10 cellular contexts compared by ENCODE assay signal in the genomic region with DNA sequence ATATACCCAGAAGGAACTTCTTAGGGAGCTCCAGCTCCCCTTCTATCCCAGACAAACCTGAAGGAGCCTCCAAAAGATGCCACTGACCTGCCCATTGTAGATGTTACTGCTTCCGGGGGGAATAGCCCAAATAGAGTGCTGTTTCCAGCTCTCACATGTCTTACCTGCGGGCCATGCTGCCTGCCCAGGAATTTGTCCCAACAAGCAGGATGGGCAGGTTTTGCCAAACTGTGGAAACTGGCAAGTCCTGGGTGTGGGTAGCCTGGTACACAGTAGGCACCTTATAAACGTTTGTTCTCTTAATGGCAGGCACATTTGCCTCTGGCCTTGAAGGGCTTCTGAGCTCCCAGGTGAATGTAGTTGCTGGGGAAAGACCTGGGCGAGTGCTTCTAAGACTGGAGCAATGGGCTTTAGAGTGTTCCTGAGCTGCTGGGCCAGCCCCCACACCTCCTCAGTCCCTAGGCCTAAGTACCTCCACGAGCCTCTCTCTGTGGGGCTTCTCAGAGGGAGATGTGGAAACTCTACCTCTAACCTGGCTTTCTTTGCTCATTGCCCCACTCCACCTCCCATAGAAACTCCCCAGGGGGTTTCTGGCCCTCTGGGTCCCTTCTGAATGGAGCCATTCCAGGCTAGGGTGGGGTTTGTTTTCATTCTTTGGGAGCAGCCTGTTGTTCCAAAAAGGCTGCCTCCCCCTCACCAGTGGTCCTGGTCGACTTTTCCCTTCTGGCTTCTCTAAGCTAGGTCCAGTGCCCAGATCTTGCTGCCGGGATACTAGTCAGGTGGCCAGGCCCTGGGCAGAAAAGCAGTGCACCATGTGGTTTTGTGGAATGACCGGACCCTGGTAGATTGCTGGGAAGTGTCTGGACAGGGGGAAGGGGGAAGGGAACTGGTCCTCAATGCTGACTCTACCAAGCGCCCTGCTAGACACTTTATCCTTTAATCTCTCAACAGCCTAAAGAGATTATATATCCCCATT. TPM values are rescaled to one million over a fixed set of nuclear protein-coding genes. Genes with fewer than 3 reads are reported as not detected.
DNase-seq lines count a peak whose midpoint lies in the region; ATAC-seq, FAIRE-seq and TF ChIP-seq lines count a peak whose summit lies in the region.
"Had no signal": no experiment of that assay in that cellular context is flagged by ENCODE, and none has a peak within 500 bp of the region (broad histone marks: within the 10 kb centered on the region; RNA-seq: fewer than 3 reads in every experiment).

No MANE protein-coding gene starts in this region.

- ATAC-seq in RWPE2 (ENCODE audit: low read depth) (no peak), T-cell (replicated peaks in 1 of 4) (no peak), HepG2 (no peak)

- H3K9me3 ChIP-seq in RWPE2 (ENCODE audit: severe bottlenecking) = no peaks in the 10 kb centered on the region
- no peaks in the 10 kb centered on the region for H3K9me3 ChIP-seq in osteoblast (ENCODE audit: low read depth, low read length)
- no peaks in the 10 kb centered on the region for H3K9me3 ChIP-seq in HepG2 (ENCODE audit: low read length)

- no peaks in the 10 kb centered on the region for H3K27me3 ChIP-seq in RWPE2 (ENCODE audit: insufficient read depth, poor library complexity, severe bottlenecking)
- H3K27me3 ChIP-seq in osteoblast (ENCODE audit: insufficient read depth, low read length) = no peaks in the 10 kb centered on the region
- H3K27me3 ChIP-seq in HepG2 (ENCODE audit: control insufficient read depth in 1 of 2, insufficient read depth in 2 of 2, low read length in 2 of 2) = no peaks in the 10 kb centered on the region

- H3K4me1 ChIP-seq in RWPE2 (ENCODE audit: insufficient read depth, poor library complexity, severe bottlenecking) (peaks cover 45% of the 10 kb centered on the region), osteoblast (ENCODE audit: insufficient read depth, low read length) (peaks cover 38% of the 10 kb centered on the region), HepG2 (ENCODE audit: insufficient read depth, low read length) (peaks cover 72% of the 10 kb centered on the region)

- peaks cover 22% of the 10 kb centered on the region for H3K36me3 ChIP-seq in RWPE2 (ENCODE audit: low read depth)
- H3K36me3 ChIP-seq in osteoblast (ENCODE audit: insufficient read depth, low read length) = no peaks in the 10 kb centered on the region
- H3K36me3 ChIP-seq in HepG2 (replicated peaks in 1 of 2; ENCODE audit: control insufficient read depth in 1 of 2, insufficient read depth in 2 of 2, low read length in 2 of 2) = peaks cover 9 to 68% of the 10 kb centered on the region in 2 experiments

- BruUV-seq in HepG2 (replicated peaks; lab: Mats Ljungman, UMichigan) = no TSS peak

- H3K27ac Mint-ChIP-seq in T-cell = no peak overlapping the region
- H3K27ac Mint-ChIP-seq: activated T-helper 2 cell treated with anti-CD3 and anti-CD28 coated beads, Interferon-gamma antibody, Interleukin-2, Interleukin-4, amounts not matched to agents 10 μg/mL and 5 μg/mL and 100 μg/mL, durations not matched to agents 14 hours and 24 hours and 36 hours had no signal

- TF ChIP-seq EP300 in HepG2 (IDR thresholded peaks at IDR 0.05; ENCODE audit: low read depth in 2 of 2, low read length in 2 of 2) (no peak), HepG2 (CRISPR knock-in tag; IDR thresholded peaks at IDR 0.05; ENCODE audit: borderline replicate concordance) (no peak)

- H3K4me2 ChIP-seq in osteoblast (ENCODE audit: insufficient read depth, low read length) (peak overlapping the region; percentile 92), HepG2 (ENCODE audit: low read depth, low read length) (no peak overlapping the region; the same call in 1 of the 2 replicates)

- POLR2A ChIA-PET in T-cell (lab: Charles Lee) = interaction anchor here in 1 of 2 donors (0.5 kb wide), 1 partner anchor 28 kb away, joined by 4 read pairs; no protein-coding TSS in a partner anchor
- POLR2A ChIA-PET in HepG2 (lab: Yijun Ruan, JAX) = no interaction called here

- peaks cover 6% of the 10 kb centered on the region for H3K36me3 Mint-ChIP-seq in T-cell

- H3K27ac ChIP-seq in 22Rv1 = peak overlapping the region; percentile 58
- peak overlapping the region; percentile 95 for H3K27ac ChIP-seq in RWPE2 (ENCODE audit: poor library complexity, severe bottlenecking)
- peak overlapping the region; percentile 54 for H3K27ac ChIP-seq in osteoblast (ENCODE audit: low read depth, low read length)
- no peak overlapping the region for H3K27ac ChIP-seq in HepG2 (ENCODE audit: extremely low read length, insufficient read depth, low read length)

- TF ChIP-seq CTCF in 22Rv1 (IDR thresholded peaks at IDR 0.05) (no peak), RWPE2 (IDR thresholded peaks at IDR 0.05; ENCODE audit: poor library complexity, severe bottlenecking) (no peak), fibroblast of the aortic adventitia (IDR thresholded peaks at IDR 0.05; ENCODE audit: insufficient read depth, low read length) (no peak), osteoblast (IDR thresholded peaks at IDR 0.05; ENCODE audit: extremely low read depth, low read depth, low read length) (no peak), HepG2 (CRISPR knock-in tag; IDR thresholded peaks at IDR 0.05) (no peak)

- intact Hi-C loops in HepG2 (cut with micrococcal nuclease; ENCODE audit: unreplicated experiment) = no loop called here

- H3K4me3 ChIP-seq in RWPE2 (ENCODE audit: severe bottlenecking) (peak overlapping the region; percentile 47), fibroblast of the aortic adventitia (ENCODE audit: low read depth, low read length) (peak overlapping the region; percentile 82), osteoblast (ENCODE audit: insufficient read depth, low read length) (peak overlapping the region; percentile 77), HepG2 (replicated peaks in 1 of 3; ENCODE audit: insufficient read depth in 1 of 3, low read depth in 2 of 3, low read length in 3 of 3) (no peak overlapping the region)

- peaks cover 15 to 34% (median 34%) of the 10 kb centered on the region in 3 donors for H3K4me1 Mint-ChIP-seq in T-cell

- 80% methylated on average over 9 of the region's 9 CpGs for WGBS in HepG2 (ENCODE audit: low lambda C conversion rate)

- H2AFZ ChIP-seq in osteoblast (ENCODE audit: low read length) (no peak overlapping the region), HepG2 (ENCODE audit: low read length) (no peak overlapping the region)

- no peak overlapping the region for H3K9ac ChIP-seq in HepG2 (ENCODE audit: insufficient read depth, low read depth, low read length)

- H3K4me3 Mint-ChIP-seq in T-cell = peak overlapping the region in 1 of 3 donors; percentile 67

- H3K79me2 ChIP-seq in osteoblast (ENCODE audit: insufficient read depth, low read length) (peaks cover 53% of the 10 kb centered on the region), HepG2 (ENCODE audit: insufficient read depth, low read length) (peaks cover 50% of the 10 kb centered on the region)

- in situ Hi-C loops in HepG2 (cut with HindIII; ENCODE audit: extremely low pct_ligation_motif_present, low pct_unique_long_range_greater_than_20kb) = no loop called here

- DNase-seq in RWPE2 (ENCODE audit: low spot score) (no peak), fibroblast of the aortic adventitia (ENCODE audit: low read depth) (peak; percentile 29), osteoblast (ENCODE audit: insufficient read length, low spot score, missing footprints) (no peak), T-cell (no peak), HepG2 (ENCODE audit: low spot score) (no peak), NAMALWA (ENCODE audit: low spot score) (no peak), RKO (ENCODE audit: low spot score) (no peak)
- DNase-seq: NCI-H1105 had no signal

- H4K20me1 ChIP-seq in osteoblast (ENCODE audit: insufficient read depth, low read length) = peaks cover 25% of the 10 kb centered on the region
- H4K20me1 ChIP-seq in HepG2 (ENCODE audit: insufficient read depth, low read length) = peaks cover 36% of the 10 kb centered on the region

- CTCF ChIA-PET in T-cell (lab: Charles Lee) = interaction anchor here in 1 of 2 donors (1.4 kb wide), 1 partner anchor 19 kb away, joined by 5 read pairs; no protein-coding TSS in a partner anchor
- CTCF ChIA-PET in HepG2 (lab: Yijun Ruan, JAX; ENCODE audit: low intra/inter-chr PET ratio, low total read pairs) = no interaction called here

- H3K9me3 Mint-ChIP-seq in T-cell = no peaks in the 10 kb centered on the region
- H3K9me3 Mint-ChIP-seq: activated T-helper 2 cell treated with anti-CD3 and anti-CD28 coated beads, Interferon-gamma antibody, Interleukin-2, Interleukin-4, amounts not matched to agents 10 μg/mL and 5 μg/mL and 100 μg/mL, durations not matched to agents 14 hours and 24 hours and 36 hours had no signal

- TF ChIP-seq POLR2A in HepG2 (IDR thresholded peaks at IDR 0.05; ENCODE audit: insufficient read depth in 1 of 2, low read depth in 2 of 2, low read length in 2 of 2) = no peak

- no peak for FAIRE-seq in HepG2 (lab: Jason Lieb, UNC)

- H3K27me3 Mint-ChIP-seq in T-cell = no peaks in the 10 kb centered on the region

- no peak for TF ChIP-seq RAD21 in HepG2 (CRISPR knock-in tag; IDR thresholded peaks at IDR 0.05)

RNA-seq across cellular contexts. Expression of a gene that starts 37.2 kb away (rescaled TPM):
- 10.0 and 51.5 TPM in 2 replicates for total RNA-seq in fibroblast of the aortic adventitia (ENCODE audit: low replicate concordance)
- total RNA-seq in osteoblast = 25.0 and 29.8 TPM in 2 replicates
- 10 to 100 TPM; 21.5 to 31.5 (median 29.7) TPM for total RNA-seq in T-cell
- 25.9 and 29.8 TPM in 2 replicates for total RNA-seq in HepG2 (2016; rRNA removed; fragmentation: Illumina TruSeq; extraction: Trizol)
- total RNA-seq in HepG2 (2016; cell fraction: cytosol; rRNA removed; fragmentation: Illumina TruSeq; extraction: Trizol; ENCODE audit: low read depth) = 11.6 and 11.9 TPM in 2 replicates
- 23.7 and 30.9 TPM in 2 replicates for total RNA-seq in HepG2 (2016; cell fraction: insoluble cytoplasmic fraction; rRNA removed; fragmentation: Illumina TruSeq; extraction: Trizol)
- 16.0 and 16.7 TPM in 2 replicates for total RNA-seq in HepG2 (2016; cell fraction: membrane; rRNA removed; fragmentation: Illumina TruSeq; extraction: Trizol)
- 34.7 and 39.4 TPM in 2 replicates for total RNA-seq in HepG2 (2016; cell fraction: nucleus; rRNA removed; fragmentation: Illumina TruSeq; extraction: Trizol)
- polyA plus RNA-seq in HepG2 (2011; rRNA removed) = 20.9 and 22.2 TPM in 2 replicates
- 13.6 and 17.8 TPM in 2 replicates for polyA plus RNA-seq in HepG2 (2011; cell fraction: cytosol; rRNA removed)
- polyA plus RNA-seq in HepG2 (2011; cell fraction: nucleus; rRNA removed) = 73.7 and 77.5 TPM in 2 replicates
- polyA plus RNA-seq in HepG2 (2012) = 13.8 and 20.5 TPM in 2 replicates
- 3.6 and 3.7 TPM in 2 replicates for polyA plus RNA-seq in HepG2 (2016; cell fraction: cytosol; fragmentation: Illumina TruSeq; extraction: Trizol; ENCODE audit: low read depth)
- polyA plus RNA-seq in HepG2 (2016; cell fraction: insoluble cytoplasmic fraction; fragmentation: Illumina TruSeq; extraction: Trizol; ENCODE audit: low read depth) = 18.1 and 21.1 TPM in 2 replicates
- 6.3 and 6.8 TPM in 2 replicates for polyA plus RNA-seq in HepG2 (2016; cell fraction: membrane; fragmentation: Illumina TruSeq; extraction: Trizol; ENCODE audit: low read depth)
- 49.2 and 49.7 TPM in 2 replicates for polyA plus RNA-seq in HepG2 (2016; cell fraction: nucleus; fragmentation: Illumina TruSeq; extraction: Trizol; ENCODE audit: insufficient read depth, low read depth)
- polyA minus RNA-seq in HepG2 (2011; rRNA and poly(A)+ RNA removed; ENCODE audit: low replicate concordance) = 7.4 and 68.6 TPM in 2 replicates
- 11.4 and 15.5 TPM in 2 replicates for polyA minus RNA-seq in HepG2 (2011; cell fraction: cytosol; rRNA and poly(A)+ RNA removed)
- 67.0 and 76.2 TPM in 2 replicates for polyA minus RNA-seq in HepG2 (2011; cell fraction: nucleus; rRNA and poly(A)+ RNA removed)

RNA-seq across cellular contexts. Expression of a gene that starts 43.0 kb away (rescaled TPM):
- 13.2 and 191 TPM in 2 replicates for total RNA-seq in fibroblast of the aortic adventitia (ENCODE audit: low replicate concordance)
- 31.5 and 40.1 TPM in 2 replicates for total RNA-seq in osteoblast
- total RNA-seq in T-cell = 100 to 1,000 TPM; 460 to 628 (median 478) TPM
- total RNA-seq in HepG2 (2016; rRNA removed; fragmentation: Illumina TruSeq; extraction: Trizol) = 0.44 and 1.3 TPM in 2 replicates
- 0.26 and 0.30 TPM in 2 replicates for total RNA-seq in HepG2 (2016; cell fraction: cytosol; rRNA removed; fragmentation: Illumina TruSeq; extraction: Trizol; ENCODE audit: low read depth)
- 0.49 and 1.3 TPM in 2 replicates for total RNA-seq in HepG2 (2016; cell fraction: insoluble cytoplasmic fraction; rRNA removed; fragmentation: Illumina TruSeq; extraction: Trizol)
- total RNA-seq in HepG2 (2016; cell fraction: membrane; rRNA removed; fragmentation: Illumina TruSeq; extraction: Trizol) = 0.34 and 0.41 TPM in 2 replicates
- total RNA-seq in HepG2 (2016; cell fraction: nucleus; rRNA removed; fragmentation: Illumina TruSeq; extraction: Trizol) = 1.5 and 2.0 TPM in 2 replicates
- 2.5 and 5.3 TPM in 2 replicates for polyA plus RNA-seq in HepG2 (2011; rRNA removed)
- 2.4 and 5.0 TPM in 2 replicates for polyA plus RNA-seq in HepG2 (2011; cell fraction: cytosol; rRNA removed)
- 2.3 and 4.8 TPM in 2 replicates for polyA plus RNA-seq in HepG2 (2011; cell fraction: nucleus; rRNA removed)
- 4.8 and 7.6 TPM in 2 replicates for polyA plus RNA-seq in HepG2 (2012)
- polyA plus RNA-seq in HepG2 (2016; cell fraction: cytosol; fragmentation: Illumina TruSeq; extraction: Trizol; ENCODE audit: low read depth) = 0.06 and 0.11 TPM in 2 replicates
- 0.21 and 0.38 TPM in 2 replicates for polyA plus RNA-seq in HepG2 (2016; cell fraction: insoluble cytoplasmic fraction; fragmentation: Illumina TruSeq; extraction: Trizol; ENCODE audit: low read depth)
- polyA plus RNA-seq in HepG2 (2016; cell fraction: membrane; fragmentation: Illumina TruSeq; extraction: Trizol; ENCODE audit: low read depth) = 0.10 and 0.14 TPM in 2 replicates
- polyA plus RNA-seq in HepG2 (2016; cell fraction: nucleus; fragmentation: Illumina TruSeq; extraction: Trizol; ENCODE audit: insufficient read depth, low read depth) = 1.7 and 2.4 TPM in 2 replicates
- 2.1 and 3.8 TPM in 2 replicates for polyA minus RNA-seq in HepG2 (2011; rRNA and poly(A)+ RNA removed; ENCODE audit: low replicate concordance)
- 2.0 and 4.0 TPM in 2 replicates for polyA minus RNA-seq in HepG2 (2011; cell fraction: cytosol; rRNA and poly(A)+ RNA removed)
- 2.1 and 4.0 TPM in 2 replicates for polyA minus RNA-seq in HepG2 (2011; cell fraction: nucleus; rRNA and poly(A)+ RNA removed)

Comparison
In these comparisons a context has a peak if more than half of its experiments do, and no peak if none do; other contexts are left out.
1. H3K4me3 ChIP-seq: peak in RWPE2 (single experiment), fibroblast of the aortic adventitia (single experiment) and osteoblast (single experiment); none in HepG2 (0 of 3).